In the genomic region with DNA sequence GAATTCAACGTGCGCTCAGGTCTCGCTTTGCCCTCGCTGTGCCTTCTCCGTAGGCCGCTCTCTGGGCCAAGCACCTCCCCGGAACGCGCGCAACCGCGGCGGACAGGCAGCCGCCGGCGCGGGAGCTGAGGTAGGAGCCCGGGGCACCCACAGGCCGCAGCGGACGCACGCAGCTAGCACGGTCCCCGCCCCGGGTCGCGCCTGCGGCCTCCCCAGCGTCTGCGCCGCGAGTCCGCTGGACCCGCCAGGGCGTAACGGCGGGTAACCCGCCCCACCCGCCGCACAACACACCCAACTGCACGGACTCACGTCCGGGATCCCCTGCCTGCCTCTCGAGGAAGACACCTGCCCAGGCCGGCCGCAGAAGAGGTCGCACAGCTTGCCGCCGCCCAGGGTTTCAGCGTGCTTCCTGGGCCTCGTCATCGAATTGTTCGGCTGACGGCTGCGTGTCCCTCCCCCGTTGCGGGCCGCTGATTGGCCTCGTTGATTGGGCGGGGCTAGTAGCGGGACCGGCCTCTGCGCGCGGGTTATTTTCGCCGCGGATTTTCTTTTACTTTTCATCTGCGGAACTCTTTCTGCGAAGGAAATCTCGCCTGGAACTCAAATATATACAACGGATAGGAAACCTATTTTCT, we compare ENCODE assay signal across 8 cellular contexts. TPM values are rescaled to one million over a fixed set of nuclear protein-coding genes. Genes with fewer than 3 reads are reported as not detected.
A peak's percentile ranks its signal among the peaks of the same experiment; 100 is the strongest.
DNase-seq lines count a peak whose midpoint lies in the region; TF ChIP-seq lines count a peak whose summit lies in the region.

A gene with protein sequence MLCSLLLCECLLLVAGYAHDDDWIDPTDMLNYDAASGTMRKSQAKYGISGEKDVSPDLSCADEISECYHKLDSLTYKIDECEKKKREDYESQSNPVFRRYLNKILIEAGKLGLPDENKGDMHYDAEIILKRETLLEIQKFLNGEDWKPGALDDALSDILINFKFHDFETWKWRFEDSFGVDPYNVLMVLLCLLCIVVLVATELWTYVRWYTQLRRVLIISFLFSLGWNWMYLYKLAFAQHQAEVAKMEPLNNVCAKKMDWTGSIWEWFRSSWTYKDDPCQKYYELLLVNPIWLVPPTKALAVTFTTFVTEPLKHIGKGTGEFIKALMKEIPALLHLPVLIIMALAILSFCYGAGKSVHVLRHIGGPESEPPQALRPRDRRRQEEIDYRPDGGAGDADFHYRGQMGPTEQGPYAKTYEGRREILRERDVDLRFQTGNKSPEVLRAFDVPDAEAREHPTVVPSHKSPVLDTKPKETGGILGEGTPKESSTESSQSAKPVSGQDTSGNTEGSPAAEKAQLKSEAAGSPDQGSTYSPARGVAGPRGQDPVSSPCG (minus strand): TSS at position 433 of the 635 bp plus-strand sequence. CDS start 13,047 bp downstream, outside the sequence.

- H3K4me3 ChIP-seq in H7 (ENCODE audit: insufficient read depth, low read depth, low read length) (peak within 1 kb of the TSS; percentile 96), MG63 (peak within 1 kb of the TSS; percentile 77), neural cell (ENCODE audit: low read length) (peak within 1 kb of the TSS; percentile 83), stomach (peak within 1 kb of the TSS; percentile 65 to 83 (median 72))

- peaks cover 11% of the 10 kb centered on the region for H3K79me2 ChIP-seq in neural cell (replicated peaks; ENCODE audit: insufficient read depth, low read length)

- H3K4me1 ChIP-seq in stomach = peaks cover 15 to 54% (median 29%) of the 10 kb centered on the region in 4 donors

- peak within 1 kb of the TSS; percentile 36 for H3K4me2 ChIP-seq in neural cell (ENCODE audit: low read length)

- H3K27me3 ChIP-seq in H7 (ENCODE audit: control insufficient read depth, insufficient read depth, low read length) (peaks cover 3% of the 10 kb centered on the region; the same call in 1 of the 2 replicates), MG63 (no peaks in the 10 kb centered on the region), neural cell (ENCODE audit: insufficient read depth, low read depth, low read length) (no peaks in the 10 kb centered on the region), stomach (no peaks in the 10 kb centered on the region)

- peak; percentile 91 for DNase-seq in ELF-1 (ENCODE audit: low read depth, low spot score)
- peak; percentile 95 for DNase-seq in H7
- DNase-seq in MG63 = peak; percentile 99
- DNase-seq in SHP77 treated with DMSO at 0.1 percent for 48 hours (lab: John Stamatoyannopoulos, UW) = peak; percentile 85
- peak; percentile 94 for DNase-seq in activated gamma-delta T cell (lab: John Stamatoyannopoulos, UW)
- peak; percentile 66 for DNase-seq in fibroblast of the conjunctiva (ENCODE audit: low read depth)
- DNase-seq in stomach = peak; percentile 94

- TF ChIP-seq RAD21 in neural cell (conservative IDR thresholded peaks at IDR 0.05) = no peak

- TF ChIP-seq EP300 in neural cell (conservative IDR thresholded peaks at IDR 0.05; ENCODE audit: poor library complexity, severe bottlenecking) = peak; percentile 48
- no peak for TF ChIP-seq EP300 in stomach (IDR thresholded peaks at IDR 0.05)

- WGBS in stomach, 5 donors = 0 to 1% (median 0%) methylated on average over 46 to 72 of the region's 72 CpGs

- peak within 1 kb of the TSS; percentile 79 for H3K9ac ChIP-seq in neural cell (ENCODE audit: low read length)

- H3K36me3 ChIP-seq in H7 (replicated peaks; ENCODE audit: control insufficient read depth, insufficient read depth, low read length) (no peaks in the 10 kb centered on the region), MG63 (peaks cover 39% of the 10 kb centered on the region), neural cell (ENCODE audit: insufficient read depth, low read length) (no peaks in the 10 kb centered on the region), stomach (peaks cover 0 to 15% (median 2%) of the 10 kb centered on the region in 4 donors)

- H3K9me2 ChIP-seq in neural cell (ENCODE audit: insufficient read depth, low read length) = no peaks in the 10 kb centered on the region

- H2AFZ ChIP-seq in neural cell (ENCODE audit: low read depth, low read length) = peak within 1 kb of the TSS; percentile 62

- intact Hi-C loops in stomach (cut with DNase I; ENCODE audit: low total_unique reads) = no loop called here

- TF ChIP-seq CTCF in neural cell (IDR thresholded peaks at IDR 0.05; ENCODE audit: poor library complexity, severe bottlenecking) (peak; percentile 18), stomach (IDR thresholded peaks at IDR 0.05) (no peak)

- TF ChIP-seq POLR2A in stomach (IDR thresholded peaks at IDR 0.05) = peak in 2 of 4 donors; percentile 14 to 63

- H4K20me1 ChIP-seq in neural cell (ENCODE audit: insufficient read depth) = no peaks in the 10 kb centered on the region

- H3K27ac ChIP-seq in neural cell (ENCODE audit: low read length) (peak within 1 kb of the TSS; percentile 60), stomach (peak within 1 kb of the TSS; percentile 98 to 100 (median 99))

- no peaks in the 10 kb centered on the region for H3F3A ChIP-seq in neural cell (ENCODE audit: insufficient read depth, low read length, poor library complexity, severe bottlenecking)

- H3K9me3 ChIP-seq in MG63 (no peaks in the 10 kb centered on the region), neural cell (ENCODE audit: low read length) (no peaks in the 10 kb centered on the region), stomach (no peaks in the 10 kb centered on the region)

TF ChIP-seq in neural cell, 6 proteins besides CTCF, POLR2A, EP300 and RAD21:
- TF ChIP-seq TAF1 (IDR thresholded peaks at IDR 0.05; ENCODE audit: low read depth) (peak; percentile 56), EZH2 (IDR thresholded peaks at IDR 0.05; ENCODE audit: borderline replicate concordance, insufficient read depth, low read length, poor library complexity, severe bottlenecking) (no peak), POLR2AphosphoS5 (IDR thresholded peaks at IDR 0.05) (peak; percentile 84), MXI1 (conservative IDR thresholded peaks at IDR 0.05; ENCODE audit: poor library complexity, severe bottlenecking) (peak; percentile 85), SMC3 (conservative IDR thresholded peaks at IDR 0.05; ENCODE audit: poor library complexity) (peak; percentile 28)
- TF ChIP-seq, protein P1, sequence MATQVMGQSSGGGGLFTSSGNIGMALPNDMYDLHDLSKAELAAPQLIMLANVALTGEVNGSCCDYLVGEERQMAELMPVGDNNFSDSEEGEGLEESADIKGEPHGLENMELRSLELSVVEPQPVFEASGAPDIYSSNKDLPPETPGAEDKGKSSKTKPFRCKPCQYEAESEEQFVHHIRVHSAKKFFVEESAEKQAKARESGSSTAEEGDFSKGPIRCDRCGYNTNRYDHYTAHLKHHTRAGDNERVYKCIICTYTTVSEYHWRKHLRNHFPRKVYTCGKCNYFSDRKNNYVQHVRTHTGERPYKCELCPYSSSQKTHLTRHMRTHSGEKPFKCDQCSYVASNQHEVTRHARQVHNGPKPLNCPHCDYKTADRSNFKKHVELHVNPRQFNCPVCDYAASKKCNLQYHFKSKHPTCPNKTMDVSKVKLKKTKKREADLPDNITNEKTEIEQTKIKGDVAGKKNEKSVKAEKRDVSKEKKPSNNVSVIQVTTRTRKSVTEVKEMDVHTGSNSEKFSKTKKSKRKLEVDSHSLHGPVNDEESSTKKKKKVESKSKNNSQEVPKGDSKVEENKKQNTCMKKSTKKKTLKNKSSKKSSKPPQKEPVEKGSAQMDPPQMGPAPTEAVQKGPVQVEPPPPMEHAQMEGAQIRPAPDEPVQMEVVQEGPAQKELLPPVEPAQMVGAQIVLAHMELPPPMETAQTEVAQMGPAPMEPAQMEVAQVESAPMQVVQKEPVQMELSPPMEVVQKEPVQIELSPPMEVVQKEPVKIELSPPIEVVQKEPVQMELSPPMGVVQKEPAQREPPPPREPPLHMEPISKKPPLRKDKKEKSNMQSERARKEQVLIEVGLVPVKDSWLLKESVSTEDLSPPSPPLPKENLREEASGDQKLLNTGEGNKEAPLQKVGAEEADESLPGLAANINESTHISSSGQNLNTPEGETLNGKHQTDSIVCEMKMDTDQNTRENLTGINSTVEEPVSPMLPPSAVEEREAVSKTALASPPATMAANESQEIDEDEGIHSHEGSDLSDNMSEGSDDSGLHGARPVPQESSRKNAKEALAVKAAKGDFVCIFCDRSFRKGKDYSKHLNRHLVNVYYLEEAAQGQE (IDR thresholded peaks at IDR 0.05; ENCODE audit: borderline replicate concordance) = peak; percentile 60

RNA-seq across cellular contexts. Expression of the gene that starts here (rescaled TPM):
- 24.5 and 41.3 TPM in 2 replicates for total RNA-seq in H7 (2014; rRNA removed; shearing (Covaris generic))
- 58.3 and 76.3 TPM in 2 replicates for total RNA-seq in MG63 (2014; rRNA removed; shearing (Covaris generic); ENCODE audit: low replicate concordance)
- polyA plus RNA-seq in neural cell = 27.8 and 28.7 TPM in 2 replicates
- polyA minus RNA-seq in neural cell = 32.9 and 35.0 TPM in 2 replicates
- total RNA-seq in stomach = 10 to 100 TPM in 4 of 5 donors, 1 to 10 TPM in 1; 2.6 to 37.3 (median 16.1) TPM
- 1 to 10 TPM; 4.9 to 9.0 (median 7.3) TPM for polyA plus RNA-seq in stomach

Comparison
In these comparisons a context has a peak if more than half of its experiments do, and no peak if none do; other contexts are left out.
1. Peak in every context shown above with its lines: DNase-seq, H3K4me3 ChIP-seq and H3K27ac ChIP-seq.